Comparison of ENCODE assay signal across 19 cellular contexts in the genomic region with DNA sequence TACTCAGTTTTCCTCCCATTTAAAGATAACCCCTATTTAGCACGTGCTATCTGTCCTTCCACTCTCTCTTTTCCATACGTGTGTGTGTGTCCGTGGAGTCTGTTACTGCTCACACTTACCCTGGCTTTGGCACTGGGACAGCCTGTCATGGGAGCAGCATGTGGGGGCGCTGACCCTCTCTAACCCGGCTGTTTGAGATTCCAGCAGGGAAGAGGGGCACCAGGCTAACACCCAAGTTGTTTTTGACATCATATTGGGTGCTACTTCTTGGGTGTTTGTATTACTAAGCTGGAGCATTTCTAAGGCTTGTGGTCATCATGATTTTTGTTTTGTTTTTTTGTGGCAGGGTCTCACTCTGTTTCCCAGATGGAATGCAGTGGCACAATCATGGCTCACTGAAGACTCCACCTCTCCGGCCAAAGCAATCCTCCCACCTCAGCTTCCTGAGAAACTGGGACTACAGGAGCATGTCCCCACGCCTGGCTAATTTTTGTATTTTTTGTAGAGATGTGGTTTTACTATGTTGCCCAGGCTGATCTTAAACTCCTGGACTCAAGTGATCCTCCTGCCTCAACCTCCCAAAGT.
"Had no signal": no experiment of that assay in that cellular context is flagged by ENCODE, and none has a peak within 500 bp of the region (broad histone marks: within the 10 kb centered on the region; RNA-seq: fewer than 3 reads in every experiment).

No MANE protein-coding gene starts in this region.

- H3K4me1 ChIP-seq: parathyroid adenoma, SJSA1, tibial artery had no signal

- H3K27ac ChIP-seq: coronary artery, neutrophil, parathyroid adenoma, SJSA1, tibial artery had no signal

- H3K27ac Mint-ChIP-seq: activated CD4-positive, alpha-beta memory T cell treated with anti-CD3 and anti-CD28 coated beads for 36 hours; activated naive CD4-positive, alpha-beta T cell treated with anti-CD3 and anti-CD28 coated beads, Interleukin-2, amount 10 ng/mL, durations not matched to agents 7 days and 5 days; mesothelial cell of epicardium; naive thymus-derived CD8-positive, alpha-beta T cell; stimulated activated naive CD8-positive, alpha-beta T cell treated with anti-CD3 and anti-CD28 coated beads, Interleukin-15, Interleukin-2, amounts not matched to agents 100 ng/mL and 50 ng/mL, for 24 hours; T-helper 1 cell treated with Interleukin-12 subunit alpha and Interleukin-12 subunit beta and Interleukin-4 antibody, amounts not matched to agents 30 μg/mL and 1 μg/mL, for 36 hours had no signal

- DNase-seq: activated CD4-positive, alpha-beta memory T cell treated with anti-CD3 and anti-CD28 coated beads for 36 hours; activated CD4-positive, alpha-beta T cell treated with anti-CD3 and anti-CD28 coated beads for 48 hours; activated effector memory CD4-positive, alpha-beta T cell treated with anti-CD3 and anti-CD28 coated beads, Interleukin-2, amount 50 U/mL, for 16 hours; activated naive CD4-positive, alpha-beta T cell treated with anti-CD3 and anti-CD28 coated beads, Interleukin-2, amount 10 ng/mL, durations not matched to agents 7 days and 5 days; amygdala; cerebellar nuclear complex; foreskin melanocyte; hippocampal formation; naive thymus-derived CD8-positive, alpha-beta T cell; stimulated activated CD4-positive, alpha-beta T cell treated with anti-CD3 and anti-CD28 coated beads, Interleukin-12 subunit alpha, Interleukin-12 subunit beta, amount 100 ng/mL, for 4 hours; substantia nigra; tibial artery had no signal

- H3K4me1 Mint-ChIP-seq: activated naive CD4-positive, alpha-beta T cell treated with anti-CD3 and anti-CD28 coated beads, Interleukin-2, amount 10 ng/mL, durations not matched to agents 7 days and 5 days; mesothelial cell of epicardium had no signal

- H3K4me3 Mint-ChIP-seq: activated CD4-positive, alpha-beta memory T cell treated with anti-CD3 and anti-CD28 coated beads for 36 hours; activated naive CD4-positive, alpha-beta T cell treated with anti-CD3 and anti-CD28 coated beads, Interleukin-2, amount 10 ng/mL, durations not matched to agents 7 days and 5 days; mesothelial cell of epicardium; naive thymus-derived CD8-positive, alpha-beta T cell; stimulated activated naive CD8-positive, alpha-beta T cell treated with anti-CD3 and anti-CD28 coated beads, Interleukin-15, Interleukin-2, amounts not matched to agents 100 ng/mL and 50 ng/mL, for 24 hours; T-helper 1 cell treated with Interleukin-12 subunit alpha and Interleukin-12 subunit beta and Interleukin-4 antibody, amounts not matched to agents 30 μg/mL and 1 μg/mL, for 36 hours had no signal

- H3K9me3 ChIP-seq: neutrophil, SJSA1, tibial artery had no signal

- H3K9ac ChIP-seq: parathyroid adenoma had no signal

- H3K36me3 Mint-ChIP-seq: activated CD4-positive, alpha-beta memory T cell treated with anti-CD3 and anti-CD28 coated beads for 36 hours; activated naive CD4-positive, alpha-beta T cell treated with anti-CD3 and anti-CD28 coated beads, Interleukin-2, amount 10 ng/mL, durations not matched to agents 7 days and 5 days; mesothelial cell of epicardium had no signal

- H3K36me3 ChIP-seq: neutrophil, SJSA1, tibial artery had no signal

- H3K9me3 Mint-ChIP-seq: activated CD4-positive, alpha-beta memory T cell treated with anti-CD3 and anti-CD28 coated beads for 36 hours; activated naive CD4-positive, alpha-beta T cell treated with anti-CD3 and anti-CD28 coated beads, Interleukin-2, amount 10 ng/mL, durations not matched to agents 7 days and 5 days; T-helper 1 cell treated with Interleukin-12 subunit alpha and Interleukin-12 subunit beta and Interleukin-4 antibody, amounts not matched to agents 30 μg/mL and 1 μg/mL, for 36 hours had no signal

- H3K4me3 ChIP-seq: coronary artery, SJSA1, tibial artery had no signal
